13 cellular contexts compared by ENCODE assay signal in genomic region chr1:168287237-168287664, GRCh38. TPM values are rescaled to one million over a fixed set of nuclear protein-coding genes. Genes with fewer than 3 reads are reported as not detected.
DNase-seq lines count a peak whose midpoint lies in the region; ATAC-seq and TF ChIP-seq lines count a peak whose summit lies in the region.
"Had no signal": no experiment of that assay in that cellular context is flagged by ENCODE, and none has a peak within 500 bp of the region (broad histone marks: within the 10 kb centered on the region; RNA-seq: fewer than 3 reads in every experiment).

No MANE protein-coding gene starts in this region.

- no peak for TF ChIP-seq EP300 in tibial nerve (IDR thresholded peaks at IDR 0.05)

- no peaks in the 10 kb centered on the region for H3K9me3 ChIP-seq in tibial nerve
- H3K9me3 ChIP-seq: psoas muscle, SJCRH30 had no signal

- H3K4me1 ChIP-seq in tibial nerve = no peaks in the 10 kb centered on the region
- H3K4me1 ChIP-seq: psoas muscle had no signal

- H3K27ac ChIP-seq in tibial nerve = no peak overlapping the region
- H3K27ac ChIP-seq: psoas muscle, SJCRH30 had no signal

- ATAC-seq in HG03378 (IDR thresholded peaks at IDR 0.05; ENCODE audit: unreplicated experiment) = peak; percentile 56
- no peak for ATAC-seq in left cardiac atrium
- ATAC-seq: left lobe of liver, psoas muscle had no signal

- intact Hi-C loops in left cardiac atrium (cut with DNase I) = no loop called here

- H3K4me3 ChIP-seq in tibial nerve = no peak overlapping the region
- H3K4me3 ChIP-seq: psoas muscle, SJCRH30 had no signal

- no peak for TF ChIP-seq POLR2A in tibial nerve (IDR thresholded peaks at IDR 0.05)

- TF ChIP-seq CTCF in tibial nerve (IDR thresholded peaks at IDR 0.05) = no peak

- DNase-seq in Caki2 (ENCODE audit: low read depth) (peak; percentile 30), RPMI7951 (ENCODE audit: low read depth) (peak; percentile 55), fibroblast of gingiva (ENCODE audit: low read depth) (peak; percentile 12), tibial nerve (ENCODE audit: low spot score in 2 of 2) (no peak), left cardiac atrium (no peak)
- no peak for DNase-seq in effector CD4-positive, alpha-beta T cell
- DNase-seq in stimulated activated CD4-positive, alpha-beta T cell treated with anti-CD3 and anti-CD28 coated beads, Interleukin-12 subunit alpha, Interleukin-12 subunit beta, amount 100 ng/mL, for 4 hours = no peak
- DNase-seq: activated CD8-positive, alpha-beta memory T cell treated with anti-CD3 and anti-CD28 coated beads, Interleukin-2, amount 50 U/mL, for 48 hours; NCI-H1092 treated with DMSO at 0.1 percent for 48 hours; psoas muscle had no signal

- WGBS in tibial nerve, 2 donors = 91 to 97% methylated on average over 1 of the region's 1 CpG

- in situ Hi-C loops in Caki2 (cut with HindIII; ENCODE audit: low pct_unique_long_range_greater_than_20kb, low sequenced_read_pairs) = no loop called here

- peaks cover 0 to 15% (median 0%) of the 10 kb centered on the region in 3 donors for H3K36me3 ChIP-seq in tibial nerve
- H3K36me3 ChIP-seq: SJCRH30 had no signal

- H3K27me3 ChIP-seq in tibial nerve = no peaks in the 10 kb centered on the region
- H3K27me3 ChIP-seq: SJCRH30 had no signal

RNA-seq across cellular contexts. Expression of gene TBX19, which starts 6.6 kb away (rescaled TPM):
- 2.9 and 5.4 TPM in 2 replicates for total RNA-seq in Caki2 (2014; rRNA removed; shearing (Covaris generic); ENCODE audit: low replicate concordance)
- total RNA-seq in RPMI7951 (2014; rRNA removed; shearing (Covaris generic)) = 0.29 and 0.84 TPM in 2 replicates
- total RNA-seq in tibial nerve (1 to 10 TPM; 1.8 to 8.5 (median 3.7) TPM), left cardiac atrium (under 1 TPM; 0.84 to 0.88 TPM)

Comparison
In these comparisons a context has a peak if more than half of its experiments do, and no peak if none do; other contexts are left out.
1. DNase-seq: peak in Caki2 (single experiment), RPMI7951 (single experiment) and fibroblast of gingiva (single experiment); none in effector CD4-positive, alpha-beta T cell (single experiment), stimulated activated CD4-positive, alpha-beta T cell treated with anti-CD3 and anti-CD28 coated beads, Interleukin-12 subunit alpha, Interleukin-12 subunit beta, amount 100 ng/mL, for 4 hours (single experiment), tibial nerve (0 of 2) and left cardiac atrium (single experiment).